In the genomic region with DNA sequence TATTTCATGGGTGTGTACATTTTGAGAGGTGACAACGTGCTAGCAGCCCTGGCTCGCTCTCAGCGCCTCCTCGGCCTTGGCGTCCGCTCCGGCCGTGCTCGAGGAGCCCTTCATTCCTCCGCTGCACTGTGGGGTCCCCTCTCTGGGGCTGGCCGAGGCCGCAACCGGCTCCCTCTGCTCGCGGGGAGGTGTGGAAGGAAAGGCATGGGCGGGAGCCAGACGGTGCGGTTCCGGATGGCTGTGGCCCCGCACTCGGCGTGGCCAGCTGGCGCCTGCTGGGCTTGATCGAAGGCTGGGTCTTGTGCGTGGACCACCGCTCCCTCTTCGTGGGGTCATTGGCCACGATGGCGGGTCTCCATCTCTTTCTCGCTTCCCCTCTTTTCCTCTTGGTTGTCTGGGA, we compare ENCODE assay signal across 32 cellular contexts. TPM values are rescaled to one million over a fixed set of nuclear protein-coding genes. Genes with fewer than 3 reads are reported as not detected.
"Had no signal": no experiment of that assay in that cellular context is flagged by ENCODE, and none has a peak within 500 bp of the region (broad histone marks: within the 10 kb centered on the region; RNA-seq: fewer than 3 reads in every experiment).

No MANE protein-coding gene starts in this region.

- H3K27ac ChIP-seq: adrenal gland, body of pancreas, brain microvascular endothelial cell, breast epithelium, WERI-Rb-1 had no signal

- H3K4me1 ChIP-seq: adrenal gland, body of pancreas, breast epithelium had no signal

- ATAC-seq: activated CD4-positive, alpha-beta T cell treated with anti-CD3 and anti-CD28 coated beads for 36 hours; activated CD4-positive, CD25-positive, alpha-beta regulatory T cell treated with anti-CD3 and anti-CD28 coated beads, Interleukin-2, amount 50 U/mL, for 24 hours; activated CD8-positive, alpha-beta memory T cell treated with anti-CD3 and anti-CD28 coated beads, Interleukin-2, amount 10 ng/mL, durations not matched to agents 7 days and 5 days; activated CD8-positive, alpha-beta T cell treated with anti-CD3 and anti-CD28 coated beads, Interleukin-2, amount 10 ng/mL, durations not matched to agents 7 days and 5 days; body of pancreas; WTC11 had no signal

- H3K36me3 ChIP-seq: adrenal gland, brain microvascular endothelial cell, breast epithelium, WERI-Rb-1 had no signal

- DNase-seq: activated CD4-positive, alpha-beta memory T cell treated with anti-CD3 and anti-CD28 coated beads, Interleukin-2, amount 10 ng/mL, durations not matched to agents 7 days and 5 days; activated CD4-positive, alpha-beta T cell treated with anti-CD3 and anti-CD28 coated beads for 1 hour; activated CD4-positive, alpha-beta T cell treated with anti-CD3 and anti-CD28 coated beads for 36 hours; activated CD4-positive, alpha-beta T cell treated with anti-CD3 and anti-CD28 coated beads for 48 hours; activated CD4-positive, alpha-beta T cell treated with anti-CD3 and anti-CD28 coated beads, Interleukin-2, amount 10 ng/mL, durations not matched to agents 7 days and 5 days; activated CD4-positive, alpha-beta T cell treated with anti-CD3 and anti-CD28 coated beads, Interleukin-2, amount 50 U/mL, for 48 hours; activated CD4-positive, CD25-positive, alpha-beta regulatory T cell; activated CD8-positive, alpha-beta memory T cell treated with anti-CD3 and anti-CD28 coated beads for 24 hours; activated CD8-positive, alpha-beta memory T cell treated with anti-CD3 and anti-CD28 coated beads, Interleukin-2, amount 10 ng/mL, durations not matched to agents 7 days and 5 days; activated CD8-positive, alpha-beta memory T cell treated with anti-CD3 and anti-CD28 coated beads, Interleukin-2, amount 50 U/mL, for 48 hours; activated CD8-positive, alpha-beta T cell treated with anti-CD3 and anti-CD28 coated beads, Interleukin-2, amount 10 ng/mL, durations not matched to agents 7 days and 5 days; activated effector memory CD4-positive, alpha-beta T cell treated with Interleukin-2 at 50 U/mL for 16 hours; activated gamma-delta T cell; activated naive CD4-positive, alpha-beta T cell treated with anti-CD3 and anti-CD28 coated beads, Interleukin-2, amount 10 ng/mL, durations not matched to agents 7 days and 5 days; activated naive CD4-positive, alpha-beta T cell treated with Interleukin-2 at 50 U/mL for 16 hours; activated T-cell treated with anti-CD3 and anti-CD28 coated beads, Interleukin-2, amount 50 U/mL, for 24 hours; activated T-cell treated with anti-CD3 and anti-CD28 coated beads, Interleukin-2, amount 50 U/mL, for 48 hours; adrenal gland; amniotic stem cell; aorta; body of pancreas; brain microvascular endothelial cell; central memory CD4-positive, alpha-beta T cell; SW 1271; T-helper 1 cell; T-helper 2 cell; T-helper 9 cell; WERI-Rb-1 had no signal

- H3K4me3 ChIP-seq: adrenal gland, body of pancreas, breast epithelium had no signal

- H3K27me3 ChIP-seq: adrenal gland, body of pancreas, brain microvascular endothelial cell, breast epithelium had no signal

- H3K9me3 ChIP-seq: adrenal gland, body of pancreas, breast epithelium had no signal

RNA-seq across cellular contexts. Expression of a gene that starts 17.2 kb away (rescaled TPM):
- total RNA-seq: activated CD4-positive, alpha-beta memory T cell treated with anti-CD3 and anti-CD28 coated beads, Interleukin-2, amount 10 ng/mL, durations not matched to agents 7 days and 5 days; activated CD4-positive, alpha-beta T cell treated with anti-CD3 and anti-CD28 coated beads for 36 hours; activated CD4-positive, alpha-beta T cell treated with anti-CD3 and anti-CD28 coated beads, Interleukin-2, amount 10 ng/mL, durations not matched to agents 7 days and 5 days; activated CD8-positive, alpha-beta memory T cell treated with anti-CD3 and anti-CD28 coated beads, Interleukin-2, amount 10 ng/mL, durations not matched to agents 7 days and 5 days; activated CD8-positive, alpha-beta T cell treated with anti-CD3 and anti-CD28 coated beads, Interleukin-2, amount 10 ng/mL, durations not matched to agents 7 days and 5 days; activated T-helper 2 cell treated with anti-CD3 and anti-CD28 coated beads, Interferon-gamma antibody, Interleukin-2, Interleukin-4, amounts not matched to agents 10 μg/mL and 5 μg/mL and 100 μg/mL, durations not matched to agents 14 hours and 24 hours and 36 hours had no signal

RNA-seq across cellular contexts. Expression of a gene that starts 46.2 kb away (rescaled TPM):
- total RNA-seq: activated CD4-positive, alpha-beta memory T cell treated with anti-CD3 and anti-CD28 coated beads, Interleukin-2, amount 10 ng/mL, durations not matched to agents 7 days and 5 days; activated CD4-positive, alpha-beta T cell treated with anti-CD3 and anti-CD28 coated beads, Interleukin-2, amount 10 ng/mL, durations not matched to agents 7 days and 5 days; activated CD8-positive, alpha-beta memory T cell treated with anti-CD3 and anti-CD28 coated beads, Interleukin-2, amount 10 ng/mL, durations not matched to agents 7 days and 5 days; activated CD8-positive, alpha-beta T cell treated with anti-CD3 and anti-CD28 coated beads, Interleukin-2, amount 10 ng/mL, durations not matched to agents 7 days and 5 days; activated T-helper 2 cell treated with anti-CD3 and anti-CD28 coated beads, Interferon-gamma antibody, Interleukin-2, Interleukin-4, amounts not matched to agents 10 μg/mL and 5 μg/mL and 100 μg/mL, durations not matched to agents 14 hours and 24 hours and 36 hours; body of pancreas had no signal
